Comparison of ENCODE assay signal across 11 cellular contexts in genomic region chr17:57288034-57288752, GRCh38. TPM values are rescaled to one million over a fixed set of nuclear protein-coding genes. Genes with fewer than 3 reads are reported as not detected.
A peak's percentile ranks its signal among the peaks of the same experiment; 100 is the strongest.
DNase-seq lines count a peak whose midpoint lies in the region; ATAC-seq and TF ChIP-seq lines count a peak whose summit lies in the region.
"Had no signal": no experiment of that assay in that cellular context is flagged by ENCODE, and none has a peak within 500 bp of the region (broad histone marks: within the 10 kb centered on the region; RNA-seq: fewer than 3 reads in every experiment).

No MANE protein-coding gene starts in this region.

- H3K27ac ChIP-seq in VCaP, result peak overlapping the region; percentile 48; the same call in 1 of the 2 replicates
- peak overlapping the region; percentile 34 for H3K27ac ChIP-seq in parathyroid adenoma
- H3K27ac ChIP-seq in smooth muscle cell (ENCODE audit: low read depth), result no peak overlapping the region
- H3K27ac ChIP-seq: Peyer's patch, WERI-Rb-1 had no signal

- no peaks in the 10 kb centered on the region for H3K36me3 ChIP-seq in parathyroid adenoma (ENCODE audit: control insufficient read depth, insufficient read depth, low read length)
- H3K36me3 ChIP-seq in smooth muscle cell (ENCODE audit: low read depth), result no peaks in the 10 kb centered on the region
- H3K36me3 ChIP-seq: Peyer's patch had no signal

- peaks cover 73% of the 10 kb centered on the region for H4K20me1 ChIP-seq in smooth muscle cell (ENCODE audit: low read depth)

- H3K36me3 Mint-ChIP-seq in CD14-positive monocyte, result peaks cover 19 to 25% of the 10 kb centered on the region in 2 donors

- no peak overlapping the region for H3K4me3 ChIP-seq in parathyroid adenoma (ENCODE audit: low read depth, low read length)
- H3K4me3 ChIP-seq in smooth muscle cell, result no peak overlapping the region
- H3K4me3 ChIP-seq: GM12878, Peyer's patch had no signal

- no peak for DNase-seq in CD14-positive monocyte (ENCODE audit: low spot score)
- peak; percentile 55 for DNase-seq in Right ventricle myocardium superior
- no peak for DNase-seq in GM19238 (ENCODE audit: insufficient read length, low spot score)
- DNase-seq in smooth muscle cell (lab: John Stamatoyannopoulos, UW; ENCODE audit: unreplicated experiment), result no peak
- no peak for DNase-seq in GM13976 (ENCODE audit: low spot score)
- DNase-seq: Peyer's patch, WERI-Rb-1 had no signal

- in situ Hi-C loops in GM13976 (cut with MboI; ENCODE audit: low sequenced_read_pairs, unreplicated experiment), result no loop called here

- no peaks in the 10 kb centered on the region for H3F3A ChIP-seq in smooth muscle cell (ENCODE audit: low read depth)

- no peaks in the 10 kb centered on the region for H3K27me3 ChIP-seq in parathyroid adenoma (ENCODE audit: control insufficient read depth, insufficient read depth, low read length)
- H3K27me3 ChIP-seq in smooth muscle cell (ENCODE audit: low read depth), result no peaks in the 10 kb centered on the region
- H3K27me3 ChIP-seq: Peyer's patch had no signal

- H3K4me3 Mint-ChIP-seq in CD14-positive monocyte, result no peak overlapping the region

- 77% methylated on average over 10 of the region's 10 CpGs for WGBS in smooth muscle cell (ENCODE audit: low lambda C conversion rate)

- H2AFZ ChIP-seq in parathyroid adenoma (no peak overlapping the region), smooth muscle cell (ENCODE audit: low read depth) (no peak overlapping the region)

- intact Hi-C loops in CD14-positive monocyte (cut with micrococcal nuclease) (no loop called here), Right ventricle myocardium superior (cut with DNase I) (no loop called here)

- H3K27ac Mint-ChIP-seq in CD14-positive monocyte, result no peak overlapping the region

- H3K9me3 ChIP-seq in parathyroid adenoma (ENCODE audit: control insufficient read depth, low read length) (no peaks in the 10 kb centered on the region), smooth muscle cell (replicated peaks; ENCODE audit: low read depth) (no peaks in the 10 kb centered on the region)
- H3K9me3 ChIP-seq: Peyer's patch had no signal

- H3K79me2 ChIP-seq in parathyroid adenoma (peaks cover 71% of the 10 kb centered on the region), smooth muscle cell (ENCODE audit: low read depth) (peaks cover 12% of the 10 kb centered on the region)

- TF ChIP-seq CTCF in CD14-positive monocyte (IDR thresholded peaks at IDR 0.05), result peak; percentile 14
- TF ChIP-seq CTCF in VCaP (conservative IDR thresholded peaks at IDR 0.05), result no peak
- TF ChIP-seq CTCF in parathyroid adenoma (IDR thresholded peaks at IDR 0.05), result no peak
- no peak for TF ChIP-seq CTCF in smooth muscle cell (IDR thresholded peaks at IDR 0.05; ENCODE audit: borderline replicate concordance, insufficient read depth, poor library complexity, severe bottlenecking)
- TF ChIP-seq CTCF in GM13976 (IDR thresholded peaks at IDR 0.05; ENCODE audit: borderline replicate concordance, control extremely low read depth, extremely low read depth, insufficient read depth, missing control alignments), result no peak

- H3K4me1 ChIP-seq in parathyroid adenoma (peaks cover 48% of the 10 kb centered on the region), smooth muscle cell (ENCODE audit: low read depth) (peaks cover 42% of the 10 kb centered on the region)

- ATAC-seq in Right ventricle myocardium superior (ENCODE audit: poor library complexity), result peak; percentile 67
- ATAC-seq in GM18505 (IDR thresholded peaks at IDR 0.05; ENCODE audit: unreplicated experiment), result no peak
- ATAC-seq: GM12878 had no signal

- H3K4me1 Mint-ChIP-seq in CD14-positive monocyte, result peaks cover 47% of the 10 kb centered on the region

- H3K27me3 Mint-ChIP-seq in CD14-positive monocyte (ENCODE audit: low read depth in 3 of 3), result peaks cover 1 to 3% (median 3%) of the 10 kb centered on the region in 3 donors

- TF ChIP-seq POLR2A in GM18505 (IDR thresholded peaks at IDR 0.05; ENCODE audit: borderline replicate concordance, extremely low read depth, insufficient read depth, insufficient read length), result no peak

- H3K4me2 ChIP-seq in parathyroid adenoma (ENCODE audit: low read length), result no peak overlapping the region
- H3K4me2 ChIP-seq in smooth muscle cell, result no peak overlapping the region

- H3K9me3 Mint-ChIP-seq in CD14-positive monocyte, result no peaks in the 10 kb centered on the region

- H3K9ac ChIP-seq in parathyroid adenoma (no peak overlapping the region), smooth muscle cell (ENCODE audit: low read depth) (no peak overlapping the region)

RNA-seq across cellular contexts. Expression of gene MSI2, which starts 31.9 kb away (rescaled TPM):
- under 1 TPM; 0.20 to 0.37 TPM for polyA plus RNA-seq in CD14-positive monocyte
- total RNA-seq in Right ventricle myocardium superior, result 110 TPM
- 31.5 and 36.5 TPM in 2 replicates for total RNA-seq in smooth muscle cell
- 5.7 and 8.1 TPM in 2 replicates for polyA plus RNA-seq in smooth muscle cell
